In the genomic region with DNA sequence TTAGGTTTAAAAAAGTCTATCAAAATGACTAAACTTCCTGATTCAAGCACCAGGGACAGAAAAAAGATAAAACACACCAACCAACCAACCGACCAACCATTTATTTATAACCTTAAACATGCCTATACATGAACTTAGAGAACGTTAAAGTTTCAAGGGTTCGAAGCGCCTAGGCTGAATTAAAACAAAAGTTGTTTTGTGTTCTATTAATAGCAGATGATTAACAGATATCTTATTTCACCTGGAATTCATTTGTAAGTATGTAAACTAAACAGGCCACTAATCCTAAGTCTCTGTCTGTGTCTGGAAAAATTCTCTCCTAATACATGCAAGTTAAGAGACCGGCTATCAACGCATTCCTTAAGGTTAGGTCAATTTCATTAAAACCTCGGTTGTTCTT, we compare ENCODE assay signal across 11 cellular contexts. TPM values are rescaled to one million over a fixed set of nuclear protein-coding genes. Genes with fewer than 3 reads are reported as not detected.
DNase-seq lines count a peak whose midpoint lies in the region; FAIRE-seq and TF ChIP-seq lines count a peak whose summit lies in the region.
"Had no signal": no experiment of that assay in that cellular context is flagged by ENCODE, and none has a peak within 500 bp of the region (broad histone marks: within the 10 kb centered on the region; RNA-seq: fewer than 3 reads in every experiment).

No MANE protein-coding gene starts in this region.

- TF ChIP-seq CTCF in WERI-Rb-1 (IDR thresholded peaks at IDR 0.05; ENCODE audit: low read depth, low read length), result no peak

- H3K27ac Mint-ChIP-seq in T-helper 2 cell treated with Interferon-gamma antibody and Interleukin-4, amounts not matched to agents 5 μg/mL and 100 μg/mL, for 36 hours, result peak overlapping the region; percentile 65
- H3K27ac Mint-ChIP-seq: CD14-positive monocyte; dendritic cell treated with granulocyte-macrophage colony-stimulating factor and Interleukin-4, amounts not matched to agents 40 ng/mL and 50 ng/mL, for 4 days had no signal

- H3K27ac ChIP-seq in WERI-Rb-1 (0 out of 2 replicates have a peak overlapping the region, but pooled peaks have one; percentile 11), iPS DF 6.9 (ENCODE audit: low read length) (no peak overlapping the region), small intestine (ENCODE audit: low read depth in 1 of 2, low read length in 1 of 2) (peak overlapping the region; percentile 45 to 77)

- H3K4me3 ChIP-seq in WERI-Rb-1 (ENCODE audit: low read depth, low read length), result peak overlapping the region; percentile 82
- peak overlapping the region; percentile 73; the same call in 1 of the 2 replicates for H3K4me3 ChIP-seq in iPS DF 6.9 (ENCODE audit: low read length)
- peak overlapping the region; percentile 40 to 91 for H3K4me3 ChIP-seq in small intestine (ENCODE audit: low read depth in 1 of 2, low read length in 2 of 2)

- DNase-seq in T-helper 2 cell treated with Interferon-gamma antibody and Interleukin-4, amounts not matched to agents 5 μg/mL and 100 μg/mL, for 36 hours (ENCODE audit: low spot score), result no peak
- DNase-seq in T-helper 2 cell (no peak), WERI-Rb-1 (no peak), iPS DF 6.9 (ENCODE audit: low read depth, low spot score) (no peak), small intestine (no peak), occipital lobe (lab: John Stamatoyannopoulos, UW) (no peak)
- DNase-seq in activated CD4-positive, CD25-positive, alpha-beta regulatory T cell (lab: John Stamatoyannopoulos, UW), result no peak
- no peak for DNase-seq in central memory CD4-positive, alpha-beta T cell
- DNase-seq: OCI-M1 had no signal

- H3K4me1 ChIP-seq in iPS DF 6.9 (ENCODE audit: control insufficient read depth, insufficient read depth, low read length) (peaks cover 4% of the 10 kb centered on the region; the same call in 1 of the 2 replicates), small intestine (ENCODE audit: control insufficient read depth in 2 of 2, insufficient read depth in 1 of 2, low read depth in 1 of 2, low read length in 1 of 2) (no peaks in the 10 kb centered on the region)

- H3K36me3 ChIP-seq in WERI-Rb-1 (peaks cover 4% of the 10 kb centered on the region; the same call in 1 of the 2 replicates), iPS DF 6.9 (ENCODE audit: control insufficient read depth, insufficient read depth, low read length) (no peaks in the 10 kb centered on the region), small intestine (ENCODE audit: control insufficient read depth in 2 of 2, insufficient read depth in 2 of 2, low read length in 2 of 2) (no peaks in the 10 kb centered on the region)

- H3K4me1 Mint-ChIP-seq in T-helper 2 cell treated with Interferon-gamma antibody and Interleukin-4, amounts not matched to agents 5 μg/mL and 100 μg/mL, for 36 hours (ENCODE audit: low read depth), result peaks cover 8% of the 10 kb centered on the region

- peaks cover 15% of the 10 kb centered on the region for H3K27me3 Mint-ChIP-seq in T-helper 2 cell treated with Interferon-gamma antibody and Interleukin-4, amounts not matched to agents 5 μg/mL and 100 μg/mL, for 36 hours (ENCODE audit: low read depth)

- FAIRE-seq in small intestine (lab: Jason Lieb, UNC), result no peak

- H3K9me3 ChIP-seq in WERI-Rb-1 (ENCODE audit: severe bottlenecking), result no peaks in the 10 kb centered on the region
- no peaks in the 10 kb centered on the region for H3K9me3 ChIP-seq in iPS DF 6.9 (ENCODE audit: control insufficient read depth, insufficient read depth, low read length)
- no peaks in the 10 kb centered on the region for H3K9me3 ChIP-seq in small intestine (ENCODE audit: control insufficient read depth, low read depth)

- H3K27me3 ChIP-seq in WERI-Rb-1 (ENCODE audit: insufficient read depth, low read depth, severe bottlenecking) (no peaks in the 10 kb centered on the region), iPS DF 6.9 (ENCODE audit: control insufficient read depth, insufficient read depth, low read length) (no peaks in the 10 kb centered on the region), small intestine (ENCODE audit: control insufficient read depth in 2 of 2, insufficient read depth in 2 of 2, low read length in 2 of 2) (no peaks in the 10 kb centered on the region)

- peaks cover 3% of the 10 kb centered on the region for H3K9me3 Mint-ChIP-seq in T-helper 2 cell treated with Interferon-gamma antibody and Interleukin-4, amounts not matched to agents 5 μg/mL and 100 μg/mL, for 36 hours
- H3K9me3 Mint-ChIP-seq: dendritic cell treated with granulocyte-macrophage colony-stimulating factor and Interleukin-4, amounts not matched to agents 40 ng/mL and 50 ng/mL, for 4 days had no signal

- WGBS in iPS DF 6.9 (ENCODE audit: insufficient coverage, insufficient read length), result no CpG with 5 or more reads among the region's 7 CpGs
- WGBS in small intestine, 3 donors, result 2 to 20% (median 18%) methylated on average over 7 of the region's 7 CpGs

- H3K4me3 Mint-ChIP-seq in T-helper 2 cell treated with Interferon-gamma antibody and Interleukin-4, amounts not matched to agents 5 μg/mL and 100 μg/mL, for 36 hours, result peak overlapping the region; percentile 66

- H3K36me3 Mint-ChIP-seq in T-helper 2 cell treated with Interferon-gamma antibody and Interleukin-4, amounts not matched to agents 5 μg/mL and 100 μg/mL, for 36 hours (ENCODE audit: low read depth), result no peaks in the 10 kb centered on the region

RNA-seq across cellular contexts. Expression of gene BAIAP2L1, which starts 1.4 kb away (rescaled TPM):
- polyA plus RNA-seq in small intestine, result 10 to 100 TPM; 23.8 to 51.4 (median 40.5) TPM
- total RNA-seq in occipital lobe, result 0.16 TPM
